ENCODE assay signal across 8 cellular contexts in genomic region chr13:109072505-109072904, GRCh38.
"Had no signal": no experiment of that assay in that cellular context is flagged by ENCODE, and none has a peak within 500 bp of the region (broad histone marks: within the 10 kb centered on the region; RNA-seq: fewer than 3 reads in every experiment).

No MANE protein-coding gene starts in this region.

- ATAC-seq: HepG2, K562 had no signal

- H3K4me3 Mint-ChIP-seq: IgD-negative memory B cell had no signal

- FAIRE-seq: HepG2, HTR-8/SVneo, K562 had no signal

- DNase-seq: IMR-90, KBM-7, KG1 had no signal

- H3K4me3 ChIP-seq: K562 had no signal

- H3K27ac Mint-ChIP-seq: IgD-negative memory B cell had no signal

- H3K27ac ChIP-seq: HL-60 had no signal

- H3K36me3 Mint-ChIP-seq: IgD-negative memory B cell had no signal

- H3K27me3 Mint-ChIP-seq: IgD-negative memory B cell had no signal
